Comparison of ENCODE assay signal across 16 cellular contexts in genomic region chr2:144443837-144444236, GRCh38.
DNase-seq lines count a peak whose midpoint lies in the region; ATAC-seq and TF ChIP-seq lines count a peak whose summit lies in the region.
"Had no signal": no experiment of that assay in that cellular context is flagged by ENCODE, and none has a peak within 500 bp of the region (broad histone marks: within the 10 kb centered on the region; RNA-seq: fewer than 3 reads in every experiment).

No MANE protein-coding gene starts in this region.

- no peak overlapping the region for H3T11ph ChIP-seq in H9 (ENCODE audit: low read length)

- H3K18ac ChIP-seq in H9 (ENCODE audit: insufficient read length, low read depth, low read length) = no peak overlapping the region

- H4K20me1 ChIP-seq in smooth muscle cell (ENCODE audit: low read depth) (peaks cover 62% of the 10 kb centered on the region), H9 (ENCODE audit: control insufficient read depth, insufficient read depth, insufficient read length) (no peaks in the 10 kb centered on the region)

- peak overlapping the region; percentile 49 for H3K27ac ChIP-seq in layer of hippocampus (ENCODE audit: low read depth, low read length)
- H3K27ac ChIP-seq in smooth muscle cell (ENCODE audit: low read depth) = peak overlapping the region; percentile 59
- no peak overlapping the region for H3K27ac ChIP-seq in H9 (ENCODE audit: insufficient read length, low read depth, low read length)
- H3K27ac ChIP-seq: C4-2B had no signal

- H3K4me3 ChIP-seq in smooth muscle cell = no peak overlapping the region

- DNase-seq in HFFc6 (no peak), smooth muscle cell (lab: John Stamatoyannopoulos, UW; ENCODE audit: unreplicated experiment) (no peak), NCI-H446 (lab: John Stamatoyannopoulos, UW) (no peak), H9 (no peak)
- no peak for DNase-seq in central memory CD8-positive, alpha-beta T cell (ENCODE audit: low spot score in 2 of 2)
- no peak for DNase-seq in activated CD4-positive, CD25-positive, alpha-beta regulatory T cell (lab: John Stamatoyannopoulos, UW)
- DNase-seq: activated CD4-positive, alpha-beta T cell treated with anti-CD3 and anti-CD28 coated beads for 1 hour; activated T-cell treated with anti-CD3 and anti-CD28 coated beads, Interleukin-2, amount 50 U/mL, for 4 hours; amygdala; H7; midbrain; MM.1S; stimulated activated naive CD8-positive, alpha-beta T cell treated with anti-CD3 and anti-CD28 coated beads, Interleukin-15, Interleukin-2, amounts not matched to agents 100 U/mL and 50 U/mL, for 24 hours had no signal

- 41% methylated on average over 3 of the region's 3 CpGs for WGBS in smooth muscle cell (ENCODE audit: low lambda C conversion rate)
- WGBS in H9 (ENCODE audit: extremely low coverage, insufficient read length, low lambda C conversion rate) = no CpG with 5 or more reads among the region's 3 CpGs

- H2AFZ ChIP-seq in smooth muscle cell (ENCODE audit: low read depth) = no peak overlapping the region
- H2AFZ ChIP-seq in H9 (ENCODE audit: low read length) = no peak overlapping the region

- H3K9me3 ChIP-seq in smooth muscle cell (replicated peaks; ENCODE audit: low read depth) (no peaks in the 10 kb centered on the region), H9 (ENCODE audit: control insufficient read depth, low read depth, low read length) (no peaks in the 10 kb centered on the region)

- no peak overlapping the region for H2AK5ac ChIP-seq in H9 (ENCODE audit: insufficient read length, low read length)

- H3K14ac ChIP-seq in H9 (ENCODE audit: insufficient read depth, low read length) = no peak overlapping the region

- H3K4me2 ChIP-seq in smooth muscle cell = peak overlapping the region; percentile 60
- no peak overlapping the region for H3K4me2 ChIP-seq in H9 (ENCODE audit: insufficient read depth, insufficient read length, low read length)

- H4K91ac ChIP-seq in H9 (ENCODE audit: insufficient read length, low read depth, low read length) = no peak overlapping the region

- H3K9ac ChIP-seq in smooth muscle cell (ENCODE audit: low read depth) (no peak overlapping the region), H9 (ENCODE audit: extremely low read depth, insufficient read length, low read length) (no peak overlapping the region)

- H3K27ac Mint-ChIP-seq in HFFc6 (peak overlapping the region; percentile 7; the same call in 1 of the 2 replicates), H9 (peak overlapping the region in 1 of 3 experiments; percentile 45; a peak in 1 of 7 replicates)
- H3K27ac Mint-ChIP-seq in central memory CD8-positive, alpha-beta T cell (ENCODE audit: low read depth) = peak overlapping the region; percentile 38

- H3K36me3 Mint-ChIP-seq in HFFc6 (ENCODE audit: low read depth) (peaks cover 23% of the 10 kb centered on the region), H9 (ENCODE audit: insufficient read depth in 1 of 3, low read depth in 3 of 3) (peaks cover 0 to 11% (median 6%) of the 10 kb centered on the region in 3 experiments; a peak in 4 of 7 replicates)
- H3K36me3 Mint-ChIP-seq in central memory CD8-positive, alpha-beta T cell (ENCODE audit: insufficient read depth) = peaks cover 27% of the 10 kb centered on the region

- H3K4me1 ChIP-seq in smooth muscle cell (ENCODE audit: low read depth) = peaks cover 49% of the 10 kb centered on the region
- H3K4me1 ChIP-seq in H9 (ENCODE audit: insufficient read depth, low read length) = peaks cover 6% of the 10 kb centered on the region; the same call in 1 of the 2 replicates

- H3K79me2 ChIP-seq in smooth muscle cell (ENCODE audit: low read depth) (peaks cover 100% of the 10 kb centered on the region), H9 (ENCODE audit: insufficient read depth, low read length) (no peaks in the 10 kb centered on the region)

- H3K4me3 Mint-ChIP-seq in HFFc6 = peak overlapping the region; percentile 24; the same call in 1 of the 2 replicates
- H3K4me3 Mint-ChIP-seq in central memory CD8-positive, alpha-beta T cell = no peak overlapping the region
- H3K4me3 Mint-ChIP-seq in H9 = peak overlapping the region in 1 of 2 experiments; percentile 60; a peak in 2 of 5 replicates
- H3K4me3 Mint-ChIP-seq: activated T-cell treated with anti-CD3 and anti-CD28 coated beads, Interleukin-2, amount 50 U/mL, for 4 hours had no signal

- H4K8ac ChIP-seq in H9 (replicated peaks; ENCODE audit: insufficient read length, low read depth, low read length) = no peak overlapping the region

- H2BK20ac ChIP-seq in H9 (ENCODE audit: low read depth, low read length, poor library complexity, severe bottlenecking) = no peak overlapping the region

- no peak overlapping the region for H2BK120ac ChIP-seq in H9 (ENCODE audit: low read depth, low read length, poor library complexity, severe bottlenecking)

- peaks cover 40% of the 10 kb centered on the region for H3K4me1 Mint-ChIP-seq in HFFc6 (ENCODE audit: low read depth)
- peaks cover 36% of the 10 kb centered on the region for H3K4me1 Mint-ChIP-seq in central memory CD8-positive, alpha-beta T cell
- H3K4me1 Mint-ChIP-seq in H9 = peaks cover 57 to 58% of the 10 kb centered on the region in 2 experiments

- H3K23me2 ChIP-seq in H9 (ENCODE audit: insufficient read length, low read depth, low read length, poor library complexity, severe bottlenecking) = no peaks in the 10 kb centered on the region

- H3K56ac ChIP-seq in H9 (ENCODE audit: insufficient read length, low read depth, low read length) = no peak overlapping the region

- H2BK5ac ChIP-seq in H9 (ENCODE audit: insufficient read length, low read length) = no peak overlapping the region

- no peaks in the 10 kb centered on the region for H3K27me3 Mint-ChIP-seq in HFFc6 (ENCODE audit: insufficient read depth)
- no peaks in the 10 kb centered on the region for H3K27me3 Mint-ChIP-seq in central memory CD8-positive, alpha-beta T cell
- H3K27me3 Mint-ChIP-seq in H9 (ENCODE audit: low read depth) = peaks cover 34% of the 10 kb centered on the region

- peaks cover 14% of the 10 kb centered on the region for H3F3A ChIP-seq in smooth muscle cell (ENCODE audit: low read depth)

- H3K9me3 Mint-ChIP-seq in HFFc6 = no peaks in the 10 kb centered on the region
- H3K9me3 Mint-ChIP-seq in central memory CD8-positive, alpha-beta T cell = no peaks in the 10 kb centered on the region
- peaks cover 8% of the 10 kb centered on the region in 2 experiments; a peak in 4 of 5 replicates for H3K9me3 Mint-ChIP-seq in H9
- H3K9me3 Mint-ChIP-seq: activated T-cell treated with anti-CD3 and anti-CD28 coated beads, Interleukin-2, amount 50 U/mL, for 4 hours had no signal

- H3K36me3 ChIP-seq in smooth muscle cell (ENCODE audit: low read depth) = no peaks in the 10 kb centered on the region

- TF ChIP-seq CTCF in HFFc6 (IDR thresholded peaks at IDR 0.05) (no peak), smooth muscle cell (IDR thresholded peaks at IDR 0.05; ENCODE audit: borderline replicate concordance, insufficient read depth, poor library complexity, severe bottlenecking) (no peak), H9 (conservative IDR thresholded peaks at IDR 0.05) (no peak)

- no peak overlapping the region for H3K4ac ChIP-seq in H9 (ENCODE audit: low read depth, low read length)

- no peak overlapping the region for H2BK12ac ChIP-seq in H9 (ENCODE audit: insufficient read length, low read depth, low read length)

- no peak overlapping the region for H3K23ac ChIP-seq in H9 (ENCODE audit: insufficient read length, low read depth, low read length)

- ATAC-seq in central memory CD8-positive, alpha-beta T cell (replicated peaks; ENCODE audit: extremely low read depth, poor library complexity, severe bottlenecking) = no peak
- ATAC-seq in HG02840 (IDR thresholded peaks at IDR 0.05; ENCODE audit: low FRiP score, unreplicated experiment) = no peak
- ATAC-seq: activated T-cell treated with anti-CD3 and anti-CD28 coated beads, Interleukin-2, amount 50 U/mL, for 4 hours; stimulated activated naive CD8-positive, alpha-beta T cell treated with anti-CD3 and anti-CD28 coated beads, Interleukin-15, Interleukin-2, amounts not matched to agents 100 U/mL and 50 U/mL, for 24 hours had no signal

- no peaks in the 10 kb centered on the region for H3K79me1 ChIP-seq in H9 (ENCODE audit: insufficient read depth, low read depth, low read length, poor library complexity, severe bottlenecking)

- H3K27me3 ChIP-seq in layer of hippocampus (ENCODE audit: control insufficient read depth, insufficient read depth, low read length) = no peaks in the 10 kb centered on the region
- no peaks in the 10 kb centered on the region for H3K27me3 ChIP-seq in smooth muscle cell (ENCODE audit: low read depth)
- peaks cover 5% of the 10 kb centered on the region; the same call in 1 of the 2 replicates for H3K27me3 ChIP-seq in H9 (ENCODE audit: insufficient read depth, low read length)

- no peak overlapping the region for H2BK15ac ChIP-seq in H9 (ENCODE audit: low read depth, low read length)

- no peak overlapping the region for H4K5ac ChIP-seq in H9 (ENCODE audit: insufficient read length, low read depth, low read length)
